26 cellular contexts compared by ENCODE assay signal in the genomic region with DNA sequence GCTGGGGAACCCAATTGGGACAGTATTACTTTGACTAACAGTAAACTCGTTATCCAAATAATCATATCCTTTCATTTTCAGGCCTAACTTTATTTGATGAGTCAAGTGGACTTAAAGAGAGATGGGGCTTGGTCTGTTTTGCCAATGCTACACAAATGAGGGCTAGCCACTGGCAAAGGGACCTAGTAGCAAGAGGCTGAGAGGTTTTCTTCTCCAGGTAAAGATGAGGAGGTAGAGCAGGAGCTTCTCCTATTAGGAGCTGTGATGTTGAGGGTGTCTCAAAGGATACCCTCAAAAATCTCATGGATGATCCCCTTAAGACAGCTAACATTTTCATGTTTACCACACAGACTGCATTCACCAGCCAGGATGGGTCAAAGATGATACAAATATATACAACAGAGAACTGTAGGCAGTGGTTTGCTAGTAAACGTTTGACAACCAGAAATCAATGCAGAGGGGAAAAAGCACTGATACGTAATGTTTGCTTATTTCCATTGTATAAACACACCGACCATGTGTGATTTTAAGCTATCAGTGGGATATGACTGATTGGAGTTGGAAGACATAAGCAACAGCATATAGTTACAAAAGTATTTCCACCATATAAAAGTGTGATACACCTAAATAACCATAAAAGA.
"Had no signal": no experiment of that assay in that cellular context is flagged by ENCODE, and none has a peak within 500 bp of the region (broad histone marks: within the 10 kb centered on the region; RNA-seq: fewer than 3 reads in every experiment).

No MANE protein-coding gene starts in this region.

- H3K9ac ChIP-seq: neural progenitor cell, parathyroid adenoma had no signal

- H3K36me3 ChIP-seq: gastrocnemius medialis, neural progenitor cell, prostate gland, right atrium auricular region, sigmoid colon, stomach, thoracic aorta, tibial nerve, upper lobe of left lung had no signal

- H3K9me3 ChIP-seq: gastrocnemius medialis, prostate gland, right atrium auricular region, stomach, thoracic aorta, tibial nerve, upper lobe of left lung had no signal

- H3K4me1 ChIP-seq: gastrocnemius medialis, parathyroid adenoma, prostate gland, right atrium auricular region, sigmoid colon, stomach, tibial nerve, upper lobe of left lung had no signal

- H3K27ac ChIP-seq: epithelial cell of prostate, gastrocnemius medialis, neural progenitor cell, parathyroid adenoma, prostate gland, right atrium auricular region, sigmoid colon, stomach, thoracic aorta, tibial nerve, upper lobe of left lung had no signal

- H3K79me2 ChIP-seq: parathyroid adenoma had no signal

- H3K27me3 ChIP-seq: gastrocnemius medialis, neural progenitor cell, right atrium auricular region, sigmoid colon, stomach, tibial nerve, upper lobe of left lung had no signal

- H3K4me2 ChIP-seq: neural progenitor cell had no signal

- ATAC-seq: esophagus mucosa; gastrocnemius medialis; naive thymus-derived CD4-positive, alpha-beta T cell; stimulated activated effector memory CD8-positive, alpha-beta T cell treated with anti-CD3 and anti-CD28 coated beads, Interleukin-12 subunit alpha, Interleukin-12 subunit beta, amount 100 ng/mL, for 72 hours had no signal

- H2AFZ ChIP-seq: neural progenitor cell, parathyroid adenoma had no signal

- FAIRE-seq: colon, keratinocyte, urothelium cell line had no signal

- DNase-seq: effector CD8-positive, alpha-beta T cell; endodermal cell; foreskin fibroblast; gastrocnemius medialis; head of caudate nucleus; mesenchymal stem cell; midbrain; naive thymus-derived CD4-positive, alpha-beta T cell; sigmoid colon; stimulated activated CD4-positive, alpha-beta T cell treated with anti-CD3 and anti-CD28 coated beads, Interleukin-2, amount 100 ng/mL, for 24 hours; stimulated activated CD4-positive, alpha-beta T cell treated with anti-CD3 and anti-CD28 coated beads, Interleukin-4, amount 100 ng/mL, for 24 hours; stimulated activated naive CD4-positive, alpha-beta T cell treated with Interleukin-2 at 50 U/mL for 16 hours; stomach; upper lobe of left lung had no signal

- H3K4me3 ChIP-seq: gastrocnemius medialis, neural progenitor cell, prostate gland, right atrium auricular region, sigmoid colon, stomach, thoracic aorta, tibial nerve, upper lobe of left lung had no signal
